18 cellular contexts compared by ENCODE assay signal in the genomic region with DNA sequence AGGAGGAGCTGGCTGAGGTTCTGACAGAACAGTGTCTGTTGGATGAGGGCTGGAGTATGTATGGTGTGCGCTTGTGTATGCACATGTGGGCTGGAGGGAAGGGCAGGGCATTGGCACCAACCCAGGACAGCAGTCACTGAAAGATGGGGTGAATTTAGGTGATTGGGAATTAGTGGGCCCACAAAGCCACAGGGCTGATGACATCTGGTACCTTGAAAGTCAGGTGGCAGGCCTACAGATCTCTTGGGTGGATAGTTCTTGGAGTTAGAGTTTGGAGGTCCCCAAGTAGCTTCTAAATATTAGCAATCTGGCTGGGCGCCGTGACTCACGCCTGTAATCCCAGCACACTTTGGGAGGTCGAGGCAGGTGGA. TPM values are rescaled to one million over a fixed set of nuclear protein-coding genes. Genes with fewer than 3 reads are reported as not detected.
DNase-seq lines count a peak whose midpoint lies in the region; ATAC-seq lines count a peak whose summit lies in the region.
"Had no signal": no experiment of that assay in that cellular context is flagged by ENCODE, and none has a peak within 500 bp of the region (broad histone marks: within the 10 kb centered on the region; RNA-seq: fewer than 3 reads in every experiment).

No MANE protein-coding gene starts in this region.

- H3K27me3 Mint-ChIP-seq in T-helper 17 cell = no peaks in the 10 kb centered on the region
- H3K27me3 Mint-ChIP-seq in immature natural killer cell (ENCODE audit: low read depth in 3 of 3) = peaks cover 15 to 25% (median 20%) of the 10 kb centered on the region in 3 donors
- no peaks in the 10 kb centered on the region for H3K27me3 Mint-ChIP-seq in stimulated activated naive B cell treated with anti-CD40 and anti-IgM and Interleukin-4, amounts not matched to agents 10 μg/mL and 1 μg/mL and 100 μg/mL, for 72 hours

- peak overlapping the region; percentile 0 to 13 for H3K27ac Mint-ChIP-seq in activated naive CD4-positive, alpha-beta T cell treated with anti-CD3 and anti-CD28 coated beads, Interleukin-2, amount 50 U/mL, for 72 hours
- H3K27ac Mint-ChIP-seq in T-helper 17 cell (peak overlapping the region; percentile 99), immature natural killer cell (peak overlapping the region; percentile 68 to 100 (median 100))
- H3K27ac Mint-ChIP-seq in stimulated activated naive B cell treated with anti-CD40 and anti-IgM and Interleukin-4, amounts not matched to agents 10 μg/mL and 1 μg/mL and 100 μg/mL, for 72 hours = peak overlapping the region; percentile 34

- no peak for ATAC-seq in activated naive CD4-positive, alpha-beta T cell treated with anti-CD3 and anti-CD28 coated beads, Interleukin-2, amount 50 U/mL, for 72 hours
- no peak for ATAC-seq in T-helper 17 cell
- no peak for ATAC-seq in stimulated activated naive B cell treated with anti-CD40 and anti-IgM and Interleukin-4, amounts not matched to agents 10 μg/mL and 1 μg/mL and 100 μg/mL, for 72 hours (replicated peaks)
- ATAC-seq: gastroesophageal sphincter, PC-3 had no signal

- H3K4me1 Mint-ChIP-seq in T-helper 17 cell (peaks cover 39% of the 10 kb centered on the region), immature natural killer cell (peaks cover 36 to 37% of the 10 kb centered on the region in 2 donors)
- peaks cover 38 to 59% of the 10 kb centered on the region in 2 donors for H3K4me1 Mint-ChIP-seq in stimulated activated naive B cell treated with anti-CD40 and anti-IgM and Interleukin-4, amounts not matched to agents 10 μg/mL and 1 μg/mL and 100 μg/mL, for 72 hours

- no peaks in the 10 kb centered on the region for H3K9me3 Mint-ChIP-seq in activated naive CD4-positive, alpha-beta T cell treated with anti-CD3 and anti-CD28 coated beads, Interleukin-2, amount 50 U/mL, for 72 hours
- no peaks in the 10 kb centered on the region for H3K9me3 Mint-ChIP-seq in immature natural killer cell
- no peaks in the 10 kb centered on the region for H3K9me3 Mint-ChIP-seq in stimulated activated naive B cell treated with anti-CD40 and anti-IgM and Interleukin-4, amounts not matched to agents 10 μg/mL and 1 μg/mL and 100 μg/mL, for 72 hours

- H3K4me3 Mint-ChIP-seq in T-helper 17 cell (no peak overlapping the region), immature natural killer cell (peak overlapping the region in 1 of 5 donors; percentile 53)
- H3K4me3 Mint-ChIP-seq in stimulated activated naive B cell treated with anti-CD40 and anti-IgM and Interleukin-4, amounts not matched to agents 10 μg/mL and 1 μg/mL and 100 μg/mL, for 72 hours = no peak overlapping the region

- DNase-seq in activated naive CD4-positive, alpha-beta T cell treated with anti-CD3 and anti-CD28 coated beads, Interleukin-2, amount 50 U/mL, for 72 hours (ENCODE audit: low spot score in 2 of 2) = no peak
- DNase-seq in activated naive CD4-positive, alpha-beta T cell (lab: John Stamatoyannopoulos, UW) = no peak
- no peak for DNase-seq in T-helper 17 cell
- DNase-seq in immature natural killer cell = no peak
- DNase-seq in stimulated activated naive B cell treated with anti-CD40 and anti-IgM and Interleukin-4, amounts not matched to agents 10 μg/mL and 1 μg/mL and 100 μg/mL, for 72 hours = no peak
- DNase-seq in NCI-H146 (lab: John Stamatoyannopoulos, UW) = no peak
- DNase-seq in effector CD4-positive, alpha-beta T cell = no peak
- DNase-seq: activated CD4-positive, CD25-positive, alpha-beta regulatory T cell; caudate nucleus; mesendoderm; NCI-H187; NCI-H2227 treated with DMSO at 0.1 percent for 48 hours; PC-3; T-helper 9 cell had no signal

- peaks cover 14 to 27% of the 10 kb centered on the region in 2 donors for H3K36me3 Mint-ChIP-seq in activated naive CD4-positive, alpha-beta T cell treated with anti-CD3 and anti-CD28 coated beads, Interleukin-2, amount 50 U/mL, for 72 hours
- no peaks in the 10 kb centered on the region for H3K36me3 Mint-ChIP-seq in T-helper 17 cell (ENCODE audit: low read depth)
- H3K36me3 Mint-ChIP-seq in immature natural killer cell = peaks cover 3 to 13% (median 4%) of the 10 kb centered on the region in 3 donors
- H3K36me3 Mint-ChIP-seq in stimulated activated naive B cell treated with anti-CD40 and anti-IgM and Interleukin-4, amounts not matched to agents 10 μg/mL and 1 μg/mL and 100 μg/mL, for 72 hours = peaks cover 23 to 28% of the 10 kb centered on the region in 2 donors

- H3K9me3 ChIP-seq in T-helper 17 cell (ENCODE audit: control insufficient read depth, low read length, poor library complexity, severe bottlenecking) = no peaks in the 10 kb centered on the region
- H3K9me3 ChIP-seq: esophagus muscularis mucosa, gastroesophageal sphincter, SJSA1, thoracic aorta had no signal

RNA-seq across cellular contexts. Expression of gene C2orf42, which starts 45.7 kb away (rescaled TPM):
- total RNA-seq in activated naive CD4-positive, alpha-beta T cell treated with anti-CD3 and anti-CD28 coated beads, Interleukin-2, amount 50 U/mL, for 72 hours = 10 to 100 TPM; 17.5 to 36.0 TPM
- total RNA-seq in T-helper 17 cell = 10 to 100 TPM; 13.7 to 18.1 TPM
- 10 to 100 TPM; 12.8 to 36.8 (median 19.7) TPM for polyA plus RNA-seq in immature natural killer cell

RNA-seq across cellular contexts. Expression of gene PCBP1, which starts 57.9 kb away (rescaled TPM):
- total RNA-seq in activated naive CD4-positive, alpha-beta T cell treated with anti-CD3 and anti-CD28 coated beads, Interleukin-2, amount 50 U/mL, for 72 hours = 100 to 1,000 TPM; 339 to 451 TPM
- total RNA-seq in T-helper 17 cell = 100 to 1,000 TPM; 334 to 345 TPM
- polyA plus RNA-seq in immature natural killer cell = 100 to 1,000 TPM; 184 to 233 (median 232) TPM

Comparison
In these comparisons a context has a peak if more than half of its experiments do, and no peak if none do; other contexts are left out.
1. H3K27ac Mint-ChIP-seq: peak in every context shown above with its lines; median percentile 100 in immature natural killer cell; 99 in T-helper 17 cell; 34 in stimulated activated naive B cell treated with anti-CD40 and anti-IgM and Interleukin-4, amounts not matched to agents 10 μg/mL and 1 μg/mL and 100 μg/mL, for 72 hours; 6 in activated naive CD4-positive, alpha-beta T cell treated with anti-CD3 and anti-CD28 coated beads, Interleukin-2, amount 50 U/mL, for 72 hours.